Comparison of ENCODE assay signal across 18 cellular contexts in genomic region chr4:152825336-152825735, GRCh38.
"Had no signal": no experiment of that assay in that cellular context is flagged by ENCODE, and none has a peak within 500 bp of the region (broad histone marks: within the 10 kb centered on the region; RNA-seq: fewer than 3 reads in every experiment).

No MANE protein-coding gene starts in this region.

- H3K9me3 ChIP-seq: MG63 had no signal

- H3K36me3 ChIP-seq: MG63 had no signal

- H3K27ac ChIP-seq: RWPE1 had no signal

- H3K27me3 ChIP-seq: MG63 had no signal

- H3K4me3 ChIP-seq: MG63 had no signal

- DNase-seq: KBM-7, MG63, NCI-H1092, NCI-H1105 treated with DMSO at 0.1 percent for 48 hours, NCI-H1417 treated with DMSO at 0.1 percent for 48 hours, NCI-H146, NCI-H1694 treated with DMSO at 0.1 percent for 48 hours, NCI-H1930, NCI-H2081, NCI-H2107, NCI-H2227 treated with DMSO at 0.1 percent for 48 hours, NCI-H524, NCI-H526 treated with DMSO at 0.1 percent for 48 hours, NCI-H774, PC-3, SHP77, T-helper 1 cell had no signal
